In genomic region chr2:86274265-86274917, GRCh38 we compare ENCODE assay signal across 9 cellular contexts.
DNase-seq lines count a peak whose midpoint lies in the region; ATAC-seq and TF ChIP-seq lines count a peak whose summit lies in the region.
"Had no signal": no experiment of that assay in that cellular context is flagged by ENCODE, and none has a peak within 500 bp of the region (broad histone marks: within the 10 kb centered on the region; RNA-seq: fewer than 3 reads in every experiment).

No MANE protein-coding gene starts in this region.

- ATAC-seq in GM21529 (IDR thresholded peaks at IDR 0.05; ENCODE audit: unreplicated experiment): peak; percentile 56
- ATAC-seq in foreskin keratinocyte: peak; percentile 66

- H3K4me3 ChIP-seq in right atrium auricular region: no peak overlapping the region

- peaks cover 0 to 14% of the 10 kb centered on the region in 2 donors for H3K9me3 ChIP-seq in right atrium auricular region

- DNase-seq in CD1c-positive myeloid dendritic cell (ENCODE audit: extremely low spot score): peak; percentile 78
- peak in 1 of 2 donors; percentile 46 for DNase-seq in foreskin keratinocyte
- DNase-seq in right atrium auricular region (ENCODE audit: low spot score): no peak
- DNase-seq in AG20443 (ENCODE audit: low spot score): no peak
- no peak for DNase-seq in NCI-H2029 (lab: John Stamatoyannopoulos, UW)
- no peak for DNase-seq in NCI-H748 (lab: John Stamatoyannopoulos, UW; ENCODE audit: unreplicated experiment)
- DNase-seq: DMS153 had no signal

- H3K27ac ChIP-seq in foreskin keratinocyte (no peak overlapping the region), right atrium auricular region (no peak overlapping the region)

- no peaks in the 10 kb centered on the region for H3K36me3 ChIP-seq in right atrium auricular region

- H3K4me1 ChIP-seq in foreskin keratinocyte: no peaks in the 10 kb centered on the region
- peaks cover 0 to 13% of the 10 kb centered on the region in 2 donors for H3K4me1 ChIP-seq in right atrium auricular region

- TF ChIP-seq CTCF in foreskin keratinocyte (conservative IDR thresholded peaks at IDR 0.05) (no peak), right atrium auricular region (IDR thresholded peaks at IDR 0.05) (no peak)

- H3K27me3 ChIP-seq in foreskin keratinocyte (no peaks in the 10 kb centered on the region), right atrium auricular region (no peaks in the 10 kb centered on the region)

TF ChIP-seq in PFSK-1, 5 proteins besides CTCF, POLR2A, EP300 and RAD21:
- TF ChIP-seq FOXP2 (optimal IDR thresholded peaks at IDR 0.05; ENCODE audit: borderline replicate concordance, extremely low read depth, extremely low read length, insufficient read depth) (no peak), SIN3A (IDR thresholded peaks at IDR 0.05; ENCODE audit: borderline replicate concordance, insufficient read depth, low read length) (no peak), REST (IDR thresholded peaks at IDR 0.05; ENCODE audit: insufficient read depth in 1 of 2, low read depth in 2 of 2, low read length in 2 of 2) (no peak), POLR2AphosphoS5 (IDR thresholded peaks at IDR 0.05; ENCODE audit: low read depth, low read length) (no peak), TAF1 (IDR thresholded peaks at IDR 0.05; ENCODE audit: borderline replicate concordance, insufficient read depth, low read length) (0 out of 2 replicates have a peak, but pooled peaks have one; percentile 23)
